In genomic region chr5:178223828-178224335, GRCh38 we compare ENCODE assay signal across 1 cellular context.
A peak's percentile ranks its signal among the peaks of the same experiment; 100 is the strongest.
TF ChIP-seq lines count a peak whose summit lies in the region.

No MANE protein-coding gene starts in this region.

TF ChIP-seq in HEK293, 187 proteins besides CTCF, POLR2A, EP300 and RAD21 (continued from another document):
- TF ChIP-seq, protein P1, sequence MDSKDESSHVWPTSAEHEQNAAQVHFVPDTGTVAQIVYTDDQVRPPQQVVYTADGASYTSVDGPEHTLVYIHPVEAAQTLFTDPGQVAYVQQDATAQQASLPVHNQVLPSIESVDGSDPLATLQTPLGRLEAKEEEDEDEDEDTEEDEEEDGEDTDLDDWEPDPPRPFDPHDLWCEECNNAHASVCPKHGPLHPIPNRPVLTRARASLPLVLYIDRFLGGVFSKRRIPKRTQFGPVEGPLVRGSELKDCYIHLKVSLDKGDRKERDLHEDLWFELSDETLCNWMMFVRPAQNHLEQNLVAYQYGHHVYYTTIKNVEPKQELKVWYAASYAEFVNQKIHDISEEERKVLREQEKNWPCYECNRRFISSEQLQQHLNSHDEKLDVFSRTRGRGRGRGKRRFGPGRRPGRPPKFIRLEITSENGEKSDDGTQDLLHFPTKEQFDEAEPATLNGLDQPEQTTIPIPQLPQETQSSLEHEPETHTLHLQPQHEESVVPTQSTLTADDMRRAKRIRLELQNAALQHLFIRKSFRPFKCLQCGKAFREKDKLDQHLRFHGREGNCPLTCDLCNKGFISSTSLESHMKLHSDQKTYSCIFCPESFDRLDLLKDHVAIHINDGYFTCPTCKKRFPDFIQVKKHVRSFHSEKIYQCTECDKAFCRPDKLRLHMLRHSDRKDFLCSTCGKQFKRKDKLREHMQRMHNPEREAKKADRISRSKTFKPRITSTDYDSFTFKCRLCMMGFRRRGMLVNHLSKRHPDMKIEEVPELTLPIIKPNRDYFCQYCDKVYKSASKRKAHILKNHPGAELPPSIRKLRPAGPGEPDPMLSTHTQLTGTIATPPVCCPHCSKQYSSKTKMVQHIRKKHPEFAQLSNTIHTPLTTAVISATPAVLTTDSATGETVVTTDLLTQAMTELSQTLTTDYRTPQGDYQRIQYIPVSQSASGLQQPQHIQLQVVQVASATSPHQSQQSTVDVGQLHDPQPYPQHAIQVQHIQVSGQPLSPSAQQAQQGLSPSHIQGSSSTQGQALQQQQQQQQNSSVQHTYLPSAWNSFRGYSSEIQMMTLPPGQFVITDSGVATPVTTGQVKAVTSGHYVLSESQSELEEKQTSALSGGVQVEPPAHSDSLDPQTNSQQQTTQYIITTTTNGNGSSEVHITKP (tag by site-specific recombination; IDR thresholded peaks at IDR 0.05), result peak; percentile 84
- TF ChIP-seq ZNF2 (tag by site-specific recombination; IDR thresholded peaks at IDR 0.05), result no peak
- no peak for TF ChIP-seq HIC1 (tag by site-specific recombination; IDR thresholded peaks at IDR 0.05)
- TF ChIP-seq ZNF510 (tag by site-specific recombination; IDR thresholded peaks at IDR 0.05; ENCODE audit: insufficient replicate concordance), result no peak
- no peak for TF ChIP-seq ZNF274 (IDR thresholded peaks at IDR 0.05; ENCODE audit: low read length)
- TF ChIP-seq ZNF274 (tag by site-specific recombination; IDR thresholded peaks at IDR 0.05; ENCODE audit: borderline replicate concordance), result no peak
- peak; percentile 90 for TF ChIP-seq GLIS1 (tag by site-specific recombination; IDR thresholded peaks at IDR 0.05)
- TF ChIP-seq, protein P2, sequence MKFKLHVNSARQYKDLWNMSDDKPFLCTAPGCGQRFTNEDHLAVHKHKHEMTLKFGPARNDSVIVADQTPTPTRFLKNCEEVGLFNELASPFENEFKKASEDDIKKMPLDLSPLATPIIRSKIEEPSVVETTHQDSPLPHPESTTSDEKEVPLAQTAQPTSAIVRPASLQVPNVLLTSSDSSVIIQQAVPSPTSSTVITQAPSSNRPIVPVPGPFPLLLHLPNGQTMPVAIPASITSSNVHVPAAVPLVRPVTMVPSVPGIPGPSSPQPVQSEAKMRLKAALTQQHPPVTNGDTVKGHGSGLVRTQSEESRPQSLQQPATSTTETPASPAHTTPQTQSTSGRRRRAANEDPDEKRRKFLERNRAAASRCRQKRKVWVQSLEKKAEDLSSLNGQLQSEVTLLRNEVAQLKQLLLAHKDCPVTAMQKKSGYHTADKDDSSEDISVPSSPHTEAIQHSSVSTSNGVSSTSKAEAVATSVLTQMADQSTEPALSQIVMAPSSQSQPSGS (tag by site-specific recombination; IDR thresholded peaks at IDR 0.05; ENCODE audit: low read depth), result no peak
- no peak for TF ChIP-seq HOXC10 (CRISPR knock-in tag; IDR thresholded peaks at IDR 0.05)
- no peak for TF ChIP-seq ZNF16 (tag by site-specific recombination; IDR thresholded peaks at IDR 0.05; ENCODE audit: low read depth)
- no peak for TF ChIP-seq ZNF664 (tag by site-specific recombination; IDR thresholded peaks at IDR 0.05)
- TF ChIP-seq, protein P3, sequence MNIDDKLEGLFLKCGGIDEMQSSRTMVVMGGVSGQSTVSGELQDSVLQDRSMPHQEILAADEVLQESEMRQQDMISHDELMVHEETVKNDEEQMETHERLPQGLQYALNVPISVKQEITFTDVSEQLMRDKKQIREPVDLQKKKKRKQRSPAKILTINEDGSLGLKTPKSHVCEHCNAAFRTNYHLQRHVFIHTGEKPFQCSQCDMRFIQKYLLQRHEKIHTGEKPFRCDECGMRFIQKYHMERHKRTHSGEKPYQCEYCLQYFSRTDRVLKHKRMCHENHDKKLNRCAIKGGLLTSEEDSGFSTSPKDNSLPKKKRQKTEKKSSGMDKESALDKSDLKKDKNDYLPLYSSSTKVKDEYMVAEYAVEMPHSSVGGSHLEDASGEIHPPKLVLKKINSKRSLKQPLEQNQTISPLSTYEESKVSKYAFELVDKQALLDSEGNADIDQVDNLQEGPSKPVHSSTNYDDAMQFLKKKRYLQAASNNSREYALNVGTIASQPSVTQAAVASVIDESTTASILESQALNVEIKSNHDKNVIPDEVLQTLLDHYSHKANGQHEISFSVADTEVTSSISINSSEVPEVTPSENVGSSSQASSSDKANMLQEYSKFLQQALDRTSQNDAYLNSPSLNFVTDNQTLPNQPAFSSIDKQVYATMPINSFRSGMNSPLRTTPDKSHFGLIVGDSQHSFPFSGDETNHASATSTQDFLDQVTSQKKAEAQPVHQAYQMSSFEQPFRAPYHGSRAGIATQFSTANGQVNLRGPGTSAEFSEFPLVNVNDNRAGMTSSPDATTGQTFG (tag by site-specific recombination; IDR thresholded peaks at IDR 0.05; ENCODE audit: borderline replicate concordance), result no peak
- TF ChIP-seq KLF17 (tag by site-specific recombination; IDR thresholded peaks at IDR 0.05), result no peak
- TF ChIP-seq, protein P4, sequence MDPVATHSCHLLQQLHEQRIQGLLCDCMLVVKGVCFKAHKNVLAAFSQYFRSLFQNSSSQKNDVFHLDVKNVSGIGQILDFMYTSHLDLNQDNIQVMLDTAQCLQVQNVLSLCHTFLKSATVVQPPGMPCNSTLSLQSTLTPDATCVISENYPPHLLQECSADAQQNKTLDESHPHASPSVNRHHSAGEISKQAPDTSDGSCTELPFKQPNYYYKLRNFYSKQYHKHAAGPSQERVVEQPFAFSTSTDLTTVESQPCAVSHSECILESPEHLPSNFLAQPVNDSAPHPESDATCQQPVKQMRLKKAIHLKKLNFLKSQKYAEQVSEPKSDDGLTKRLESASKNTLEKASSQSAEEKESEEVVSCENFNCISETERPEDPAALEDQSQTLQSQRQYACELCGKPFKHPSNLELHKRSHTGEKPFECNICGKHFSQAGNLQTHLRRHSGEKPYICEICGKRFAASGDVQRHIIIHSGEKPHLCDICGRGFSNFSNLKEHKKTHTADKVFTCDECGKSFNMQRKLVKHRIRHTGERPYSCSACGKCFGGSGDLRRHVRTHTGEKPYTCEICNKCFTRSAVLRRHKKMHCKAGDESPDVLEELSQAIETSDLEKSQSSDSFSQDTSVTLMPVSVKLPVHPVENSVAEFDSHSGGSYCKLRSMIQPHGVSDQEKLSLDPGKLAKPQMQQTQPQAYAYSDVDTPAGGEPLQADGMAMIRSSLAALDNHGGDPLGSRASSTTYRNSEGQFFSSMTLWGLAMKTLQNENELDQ (tag by site-specific recombination; IDR thresholded peaks at IDR 0.05; ENCODE audit: low read depth), result no peak
- TF ChIP-seq ZNF202 (tag by site-specific recombination; IDR thresholded peaks at IDR 0.05; ENCODE audit: borderline replicate concordance), result no peak
- TF ChIP-seq, protein P5, sequence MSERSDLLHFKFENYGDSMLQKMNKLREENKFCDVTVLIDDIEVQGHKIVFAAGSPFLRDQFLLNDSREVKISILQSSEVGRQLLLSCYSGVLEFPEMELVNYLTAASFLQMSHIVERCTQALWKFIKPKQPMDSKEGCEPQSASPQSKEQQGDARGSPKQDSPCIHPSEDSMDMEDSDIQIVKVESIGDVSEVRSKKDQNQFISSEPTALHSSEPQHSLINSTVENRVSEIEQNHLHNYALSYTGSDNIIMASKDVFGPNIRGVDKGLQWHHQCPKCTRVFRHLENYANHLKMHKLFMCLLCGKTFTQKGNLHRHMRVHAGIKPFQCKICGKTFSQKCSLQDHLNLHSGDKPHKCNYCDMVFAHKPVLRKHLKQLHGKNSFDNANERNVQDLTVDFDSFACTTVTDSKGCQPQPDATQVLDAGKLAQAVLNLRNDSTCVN (tag by site-specific recombination; optimal IDR thresholded peaks at IDR 0.05), result no peak
- peak; percentile 84 for TF ChIP-seq ZIC2 (tag by site-specific recombination; IDR thresholded peaks at IDR 0.05)
- no peak for TF ChIP-seq SETDB1 (IDR thresholded peaks at IDR 0.05; ENCODE audit: insufficient read length, low read length)
